In genomic region chr2:46254474-46254873, GRCh38 we compare ENCODE assay signal across 30 cellular contexts. TPM values are rescaled to one million over a fixed set of nuclear protein-coding genes. Genes with fewer than 3 reads are reported as not detected.
"Had no signal": no experiment of that assay in that cellular context is flagged by ENCODE, and none has a peak within 500 bp of the region (broad histone marks: within the 10 kb centered on the region; RNA-seq: fewer than 3 reads in every experiment).

No MANE protein-coding gene starts in this region.

- H3K4me2 ChIP-seq: neural progenitor cell, smooth muscle cell had no signal

- H3K9ac ChIP-seq: neural progenitor cell had no signal

- H3K36me3 ChIP-seq: neural progenitor cell, neutrophil, pancreas, prostate gland, right atrium auricular region, spleen, suprapubic skin, tibial artery, transverse colon, upper lobe of left lung, uterus had no signal

- FAIRE-seq: pancreas had no signal

- H3K27ac ChIP-seq: neural progenitor cell, neutrophil, pancreas, prostate gland, right atrium auricular region, skin epidermis, suprapubic skin, testis, tibial artery, transverse colon, upper lobe of left lung, uterus had no signal

- H3K27me3 ChIP-seq: neural progenitor cell, neutrophil, pancreas, right atrium auricular region, spleen, suprapubic skin, testis, tibial artery, transverse colon, upper lobe of left lung, uterus had no signal

- H3K9me3 ChIP-seq: neutrophil, pancreas, prostate gland, right atrium auricular region, spleen, suprapubic skin, testis, tibial artery, transverse colon, upper lobe of left lung, uterus had no signal

- DNase-seq: naive thymus-derived CD4-positive, alpha-beta T cell; natural killer cell; nucleus accumbens; pancreas; retina; spleen; stimulated activated CD4-positive, alpha-beta T cell treated with anti-CD3 and anti-CD28 coated beads, Interleukin-12 subunit alpha, Interleukin-12 subunit beta, amount 100 ng/mL, for 4 hours; stimulated activated CD4-positive, alpha-beta T cell treated with anti-CD3 and anti-CD28 coated beads, Interleukin-1b, Interleukin-23, amount 100 ng/mL, for 48 hours; stimulated activated CD4-positive, alpha-beta T cell treated with anti-CD3 and anti-CD28 coated beads, Interleukin-4, amount 100 ng/mL, for 1 hour; stimulated activated CD4-positive, alpha-beta T cell treated with anti-CD3 and anti-CD28 coated beads, Interleukin-4, amount 100 ng/mL, for 4 hours; stimulated activated CD8-positive, alpha-beta memory T cell treated with anti-CD3 and anti-CD28 coated beads, Interleukin-4, amount 100 ng/mL, for 48 hours; stimulated activated naive CD4-positive, alpha-beta T cell; stimulated activated naive CD8-positive, alpha-beta T cell treated with anti-CD3 and anti-CD28 coated beads, Interleukin-15, amount 100 ng/mL, for 72 hours; stimulated activated naive CD8-positive, alpha-beta T cell treated with anti-CD3 and anti-CD28 coated beads, Interleukin-15, Interleukin-2, amounts not matched to agents 100 U/mL and 50 U/mL, for 24 hours; substantia nigra; testis; tibial artery; transverse colon; upper lobe of left lung; uterus had no signal

- H2AFZ ChIP-seq: neural progenitor cell had no signal

- ATAC-seq: naive thymus-derived CD4-positive, alpha-beta T cell; natural killer cell; pancreas; sciatic nerve; stimulated activated memory B cell treated with anti-CD40 and anti-IgM and Interleukin-4, amounts not matched to agents 10 μg/mL and 1 μg/mL and 100 μg/mL, for 72 hours; stimulated activated naive CD8-positive, alpha-beta T cell treated with anti-CD3 and anti-CD28 coated beads, Interleukin-15, amount 100 ng/mL, for 72 hours; stimulated activated naive CD8-positive, alpha-beta T cell treated with anti-CD3 and anti-CD28 coated beads, Interleukin-15, Interleukin-2, amounts not matched to agents 100 U/mL and 50 U/mL, for 24 hours had no signal

- H3K4me1 ChIP-seq: neural progenitor cell, pancreas, prostate gland, uterus had no signal

- H3K4me3 ChIP-seq: neural progenitor cell, pancreas, prostate gland, right atrium auricular region, skin epidermis, smooth muscle cell, spleen, suprapubic skin, testis, tibial artery, transverse colon, upper lobe of left lung, uterus had no signal

RNA-seq across cellular contexts. Expression of gene EPAS1, which starts 42.7 kb away (rescaled TPM):
- polyA plus RNA-seq: neural cell had no signal
